ENCODE assay signal across 27 cellular contexts in the genomic region with DNA sequence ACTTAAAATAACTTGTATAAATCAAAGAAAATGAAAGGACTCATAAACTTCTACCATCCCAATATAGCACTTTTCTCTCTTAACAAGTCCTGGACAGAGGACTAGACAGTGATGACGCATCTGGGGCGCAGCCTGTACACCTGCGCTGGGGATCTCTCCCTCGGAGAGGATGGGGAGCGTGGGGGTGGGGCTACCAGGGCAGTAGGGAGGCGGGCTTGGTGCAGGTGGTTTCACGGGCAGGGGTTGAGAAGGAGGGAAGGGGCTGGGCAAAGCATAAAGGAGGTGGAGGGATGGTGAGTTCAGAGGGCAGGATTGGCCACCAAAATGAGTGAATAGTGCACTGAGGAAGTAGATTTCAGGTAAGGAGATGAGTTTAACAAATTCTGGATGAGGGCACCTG. TPM values are rescaled to one million over a fixed set of nuclear protein-coding genes. Genes with fewer than 3 reads are reported as not detected.
"Had no signal": no experiment of that assay in that cellular context is flagged by ENCODE, and none has a peak within 500 bp of the region (broad histone marks: within the 10 kb centered on the region; RNA-seq: fewer than 3 reads in every experiment).

No MANE protein-coding gene starts in this region.

- H3K9me3 ChIP-seq: esophagus squamous epithelium, neutrophil, spleen, stomach, thoracic aorta, transverse colon had no signal

- DNase-seq: effector memory CD8-positive, alpha-beta T cell; esophagus squamous epithelium; foreskin fibroblast; mammary epithelial cell; naive thymus-derived CD4-positive, alpha-beta T cell; nephron progenitor cell; posterior cingulate gyrus; spleen; stimulated activated CD4-positive, alpha-beta T cell treated with anti-CD3 and anti-CD28 coated beads, Interleukin-15, amount 100 ng/mL, for 24 hours; stimulated activated CD4-positive, alpha-beta T cell treated with anti-CD3 and anti-CD28 coated beads, Interleukin-1b, Interleukin-23, amount 100 ng/mL, for 48 hours; stimulated activated CD4-positive, alpha-beta T cell treated with anti-CD3 and anti-CD28 coated beads, Interleukin-4, amount 100 ng/mL, for 24 hours; stomach; substantia nigra; transverse colon had no signal

- H3K4me3 ChIP-seq: esophagus squamous epithelium, spleen, stomach, thoracic aorta, transverse colon had no signal

- H3K4me1 Mint-ChIP-seq: stimulated activated memory B cell treated with anti-CD40 and anti-IgM and Interleukin-4, amounts not matched to agents 10 μg/mL and 1 μg/mL and 100 μg/mL, for 72 hours had no signal

- H3K4me3 Mint-ChIP-seq: dendritic cell treated with granulocyte-macrophage colony-stimulating factor and Interleukin-4, amounts not matched to agents 40 ng/mL and 50 ng/mL, for 4 days; effector memory CD8-positive, alpha-beta T cell; naive thymus-derived CD4-positive, alpha-beta T cell; nephron progenitor cell; stimulated activated memory B cell treated with anti-CD40 and anti-IgM and Interleukin-4, amounts not matched to agents 10 μg/mL and 1 μg/mL and 100 μg/mL, for 72 hours had no signal

- FAIRE-seq: colon had no signal

- H3K27ac Mint-ChIP-seq: dendritic cell treated with granulocyte-macrophage colony-stimulating factor and Interleukin-4, amounts not matched to agents 40 ng/mL and 50 ng/mL, for 4 days; effector memory CD8-positive, alpha-beta T cell; naive thymus-derived CD4-positive, alpha-beta T cell; nephron progenitor cell; stimulated activated memory B cell treated with anti-CD40 and anti-IgM and Interleukin-4, amounts not matched to agents 10 μg/mL and 1 μg/mL and 100 μg/mL, for 72 hours had no signal

- H3K27ac ChIP-seq: esophagus squamous epithelium, neutrophil, spleen, stomach, thoracic aorta, transverse colon had no signal

- H3K36me3 ChIP-seq: esophagus squamous epithelium, neutrophil, spleen, stomach, thoracic aorta, transverse colon had no signal

- ATAC-seq: effector memory CD8-positive, alpha-beta T cell; naive thymus-derived CD4-positive, alpha-beta T cell; sciatic nerve; stimulated activated memory B cell treated with anti-CD40 and anti-IgM and Interleukin-4, amounts not matched to agents 10 μg/mL and 1 μg/mL and 100 μg/mL, for 72 hours had no signal

RNA-seq across cellular contexts. Expression of gene STC2, which starts 41.1 kb away (rescaled TPM):
- polyA plus RNA-seq: naive thymus-derived CD4-positive, alpha-beta T cell had no signal

RNA-seq across cellular contexts. Expression of gene NKX2-5, which starts 52.1 kb away (rescaled TPM):
- total RNA-seq: epithelial cell of proximal tubule; esophagus squamous epithelium; kidney epithelial cell; lower leg skin; mesenteric fat pad; mononuclear cell; naive thymus-derived CD4-positive, alpha-beta T cell; osteoblast; sciatic nerve; stomach; thoracic aorta; transverse colon; ureter had no signal
- polyA plus RNA-seq: mammary epithelial cell; naive thymus-derived CD4-positive, alpha-beta T cell had no signal
